Comparison of ENCODE assay signal across 1 cellular context in genomic region chr16:1363501-1364041, GRCh38.
A peak's percentile ranks its signal among the peaks of the same experiment; 100 is the strongest.
TF ChIP-seq lines count a peak whose summit lies in the region.

No MANE protein-coding gene starts in this region.

TF ChIP-seq in K562, 482 proteins besides CTCF, POLR2A, EP300 and RAD21:
- TF ChIP-seq CHD4 (IDR thresholded peaks at IDR 0.05; ENCODE audit: insufficient read depth, insufficient replicate concordance, low read depth, low read length, poor library complexity, severe bottlenecking) (no peak), SMC3 (conservative IDR thresholded peaks at IDR 0.05; ENCODE audit: insufficient read depth, low read depth, low read length) (peak; percentile 89), ILK (tag; IDR thresholded peaks at IDR 0.05; ENCODE audit: borderline replicate concordance, low read depth) (no peak), MYC (IDR thresholded peaks at IDR 0.05; ENCODE audit: low read depth, low read length) (0 out of 2 replicates have a peak, but pooled peaks have one; percentile 39), MYC (CRISPR knock-in tag; IDR thresholded peaks at IDR 0.05; ENCODE audit: borderline replicate concordance, low read depth) (no peak), ZBTB9 (CRISPR knock-in tag; IDR thresholded peaks at IDR 0.05) (peak; percentile 24; the same call in 1 of the 2 replicates), RBM39 (optimal IDR thresholded peaks at IDR 0.05; ENCODE audit: low read depth, low read length) (no peak), STAG1 (CRISPR knock-in tag; IDR thresholded peaks at IDR 0.05; ENCODE audit: borderline replicate concordance) (peak; percentile 50; the same call in 1 of the 2 replicates), CXXC5 (CRISPR knock-in tag; IDR thresholded peaks at IDR 0.05) (peak; percentile 31; the same call in 1 of the 2 replicates), NFYB (IDR thresholded peaks at IDR 0.05; ENCODE audit: extremely low read depth, insufficient read length) (no peak), RB1 (IDR thresholded peaks at IDR 0.05; ENCODE audit: low read depth) (peak; percentile 89), ZFP36 (IDR thresholded peaks at IDR 0.05; ENCODE audit: low read depth, low read length, partially characterized antibody) (peak; percentile 7), MAZ (CRISPR knock-in tag; conservative IDR thresholded peaks at IDR 0.05 in 1 of 2, IDR thresholded peaks at IDR 0.05 in 1 of 2) (peak; percentile 29 to 71; a peak in 2 of 4 replicates), ZBTB33 (CRISPR knock-in tag; IDR thresholded peaks at IDR 0.05) (peak; percentile 90), ZBTB2 (IDR thresholded peaks at IDR 0.05) (no peak), GABPB2 (CRISPR knock-in tag; conservative IDR thresholded peaks at IDR 0.05) (0 out of 2 replicates have a peak, but pooled peaks have one; percentile 45), POLR2G (IDR thresholded peaks at IDR 0.05; ENCODE audit: low read depth, low read length) (peak; percentile 52), DEAF1 (CRISPR knock-in tag; IDR thresholded peaks at IDR 0.05) (peak; percentile 51; the same call in 1 of the 2 replicates), RBM22 (IDR thresholded peaks at IDR 0.05; ENCODE audit: low read depth, low read length, poor library complexity, severe bottlenecking) (peak; percentile 53), CREM (IDR thresholded peaks at IDR 0.05; ENCODE audit: low read depth) (peak; percentile 72), BHLHE40 (IDR thresholded peaks at IDR 0.05; ENCODE audit: low read length) (peak; percentile 18; the same call in 1 of the 2 replicates), KLF16 (IDR thresholded peaks at IDR 0.05) (0 out of 2 replicates have a peak, but pooled peaks have one; percentile 4), GTF2E2 (tag; IDR thresholded peaks at IDR 0.05) (no peak), ETV5 (CRISPR knock-in tag; IDR thresholded peaks at IDR 0.05; ENCODE audit: low read depth) (0 out of 2 replicates have a peak, but pooled peaks have one; percentile 24), CREB1 (IDR thresholded peaks at IDR 0.05) (no peak), CREB1 (CRISPR knock-in tag; IDR thresholded peaks at IDR 0.05) (0 out of 2 replicates have a peak, but pooled peaks have one; percentile 40), YY1 (IDR thresholded peaks at IDR 0.05; ENCODE audit: borderline replicate concordance in 1 of 3, control insufficient read depth in 1 of 3, extremely low read depth in 1 of 3, insufficient read depth in 3 of 3, insufficient read length in 1 of 3, insufficient replicate concordance in 2 of 3, low read depth in 1 of 3, low read length in 2 of 3) (peak; percentile 10 to 52 (median 47)), SMAD4 (CRISPR knock-in tag; conservative IDR thresholded peaks at IDR 0.05) (peak; percentile 31; the same call in 1 of the 2 replicates), NFIC (IDR thresholded peaks at IDR 0.05) (peak; percentile 28; the same call in 1 of the 2 replicates), EP400 (IDR thresholded peaks at IDR 0.05) (no peak), NR2C2 (CRISPR knock-in tag; IDR thresholded peaks at IDR 0.05) (no peak), NR2C2 (tag; IDR thresholded peaks at IDR 0.05) (no peak), CREB3 (tag; conservative IDR thresholded peaks at IDR 0.05; ENCODE audit: low read depth) (no peak), CTCFL (IDR thresholded peaks at IDR 0.05; ENCODE audit: borderline replicate concordance, insufficient read depth, low read depth, low read length, poor library complexity, severe bottlenecking) (peak; percentile 59), JUND (IDR thresholded peaks at IDR 0.05; ENCODE audit: borderline replicate concordance, low read depth, low read length) (0 out of 2 replicates have a peak, but pooled peaks have one; percentile 27), JUND (tag; IDR thresholded peaks at IDR 0.05; ENCODE audit: borderline replicate concordance, low read depth, low read length) (no peak)
TF ChIP-seq in K562: peak in this region for 23.
